ENCODE assay signal across 8 cellular contexts in genomic region chr6:145734486-145735355, GRCh38. TPM values are rescaled to one million over a fixed set of nuclear protein-coding genes. Genes with fewer than 3 reads are reported as not detected.
DNase-seq lines count a peak whose midpoint lies in the region; ATAC-seq and TF ChIP-seq lines count a peak whose summit lies in the region.

No MANE protein-coding gene starts in this region.

- peaks cover 15% of the 10 kb centered on the region for H3K36me3 Mint-ChIP-seq in activated B cell treated with CpG ODN at 0.5 μM for 24 hours (ENCODE audit: low read depth)

- intact Hi-C loops in activated B cell treated with CpG ODN at 0.5 μM for 24 hours (cut with micrococcal nuclease), result loop anchor here (1.0 to 10.0 kb wide), 9 partner anchors 30 to 1890 kb away; partner anchors contain the start of genes FBXO30, LTV1, SF3B5 and SHPRH

- POLR2A ChIA-PET in activated B cell treated with CpG ODN at 0.5 μM for 24 hours (lab: Charles Lee), result interaction anchor here (1.0 to 4.7 kb wide), 5 partner anchors 80 to 230 kb away, joined by 4 to 75 read pairs (median 4); partner anchors contain the start of genes FBXO30 and SHPRH

- TF ChIP-seq CTCF in activated B cell treated with CpG ODN at 0.5 μM for 24 hours (IDR thresholded peaks at IDR 0.05), result no peak

- H3K4me1 Mint-ChIP-seq in activated B cell treated with CpG ODN at 0.5 μM for 24 hours, result peaks cover 34% of the 10 kb centered on the region

- DNase-seq in ACHN (peak; percentile 86), NCI-H2171 treated with DMSO at 0.1 percent for 48 hours (lab: John Stamatoyannopoulos, UW) (peak; percentile 93), activated B cell treated with CpG ODN at 0.5 μM for 24 hours (peak; percentile 77), caudate nucleus (lab: John Stamatoyannopoulos, UW) (peak; percentile 27 to 92 (median 81)), islet precursor cell (peak; percentile 98)
- peak; percentile 52 to 70 (median 56) for DNase-seq in stimulated activated CD4-positive, alpha-beta T cell treated with anti-CD3 and anti-CD28 coated beads, Interleukin-12 subunit alpha, Interleukin-12 subunit beta, amount 100 ng/mL, for 48 hours (ENCODE audit: low read depth in 2 of 3, low spot score in 1 of 3)

- H3K9me3 Mint-ChIP-seq in activated B cell treated with CpG ODN at 0.5 μM for 24 hours, result peaks cover 7% of the 10 kb centered on the region

- H3K27ac ChIP-seq in caudate nucleus (ENCODE audit: low read depth, low read length), result peak overlapping the region; percentile 79

- CTCF ChIA-PET in activated B cell treated with CpG ODN at 0.5 μM for 24 hours (lab: Charles Lee), result interaction anchor here (1.3 kb wide), 1 partner anchor 81 kb away, joined by 3 read pairs; no protein-coding TSS in a partner anchor

- peak; percentile 48 for ATAC-seq in GM18870 (IDR thresholded peaks at IDR 0.05; ENCODE audit: unreplicated experiment)
- ATAC-seq in HG03135 (IDR thresholded peaks at IDR 0.05; ENCODE audit: unreplicated experiment), result peak; percentile 64
- ATAC-seq in activated B cell treated with CpG ODN at 0.5 μM for 24 hours (ENCODE audit: low read depth), result peak; percentile 72

- in situ Hi-C loops in ACHN (cut with HindIII; ENCODE audit: low pct_ligation_motif_present, low pct_unique_long_range_greater_than_20kb, low sequenced_read_pairs), result no loop called here

- H3K27ac Mint-ChIP-seq in activated B cell treated with CpG ODN at 0.5 μM for 24 hours, result peak overlapping the region; percentile 94

- H3K27me3 Mint-ChIP-seq in activated B cell treated with CpG ODN at 0.5 μM for 24 hours, result no peaks in the 10 kb centered on the region

- H3K4me3 Mint-ChIP-seq in activated B cell treated with CpG ODN at 0.5 μM for 24 hours, result peak overlapping the region; percentile 94

RNA-seq across cellular contexts. Expression of gene EPM2A, which starts 0.6 kb away (rescaled TPM):
- total RNA-seq in activated B cell treated with CpG ODN at 0.5 μM for 24 hours, result 15.8 and 21.9 TPM in 2 replicates

Comparison
In these comparisons a context has a peak if more than half of its experiments do, and no peak if none do; other contexts are left out.
1. Peak in every context shown above with its lines: DNase-seq, ATAC-seq and H3K27ac ChIP-seq.